Comparison of ENCODE assay signal across 21 cellular contexts in genomic region chr11:8375932-8376331, GRCh38.
"Had no signal": no experiment of that assay in that cellular context is flagged by ENCODE, and none has a peak within 500 bp of the region (broad histone marks: within the 10 kb centered on the region; RNA-seq: fewer than 3 reads in every experiment).

No MANE protein-coding gene starts in this region.

- H3K9me3 Mint-ChIP-seq: stimulated activated effector memory CD8-positive, alpha-beta T cell treated with anti-CD3 and anti-CD28 coated beads, Interleukin-12 subunit alpha, Interleukin-12 subunit beta, amount 100 ng/mL, for 72 hours had no signal

- H3K9me3 ChIP-seq: esophagus squamous epithelium, pancreas, right lobe of liver, stomach, thyroid gland, vagina had no signal

- ATAC-seq: left lobe of liver; naive thymus-derived CD8-positive, alpha-beta T cell; pancreas; right lobe of liver; stimulated activated effector memory CD8-positive, alpha-beta T cell treated with anti-CD3 and anti-CD28 coated beads, Interleukin-12 subunit alpha, Interleukin-12 subunit beta, amount 100 ng/mL, for 72 hours had no signal

- H3K4me3 ChIP-seq: esophagus squamous epithelium, pancreas, right lobe of liver, smooth muscle cell, stomach, thyroid gland, vagina had no signal

- H3K27me3 ChIP-seq: esophagus squamous epithelium, pancreas, right lobe of liver, stomach, thyroid gland, vagina had no signal

- H3K4me1 ChIP-seq: esophagus squamous epithelium, pancreas, right lobe of liver, stomach, thyroid gland, vagina had no signal

- H3K27ac Mint-ChIP-seq: naive thymus-derived CD8-positive, alpha-beta T cell; nephron progenitor cell; stimulated activated effector memory CD8-positive, alpha-beta T cell treated with anti-CD3 and anti-CD28 coated beads, Interleukin-12 subunit alpha, Interleukin-12 subunit beta, amount 100 ng/mL, for 72 hours had no signal

- H3K4me1 Mint-ChIP-seq: stimulated activated effector memory CD8-positive, alpha-beta T cell treated with anti-CD3 and anti-CD28 coated beads, Interleukin-12 subunit alpha, Interleukin-12 subunit beta, amount 100 ng/mL, for 72 hours had no signal

- H3K36me3 Mint-ChIP-seq: naive thymus-derived CD8-positive, alpha-beta T cell; stimulated activated effector memory CD8-positive, alpha-beta T cell treated with anti-CD3 and anti-CD28 coated beads, Interleukin-12 subunit alpha, Interleukin-12 subunit beta, amount 100 ng/mL, for 72 hours had no signal

- H3K4me3 Mint-ChIP-seq: naive thymus-derived CD8-positive, alpha-beta T cell; nephron progenitor cell; stimulated activated effector memory CD8-positive, alpha-beta T cell treated with anti-CD3 and anti-CD28 coated beads, Interleukin-12 subunit alpha, Interleukin-12 subunit beta, amount 100 ng/mL, for 72 hours had no signal

- H3K4me2 ChIP-seq: smooth muscle cell had no signal

- H3K27ac ChIP-seq: esophagus squamous epithelium, pancreas, right lobe of liver, stomach, thyroid gland, vagina had no signal

- H3K36me3 ChIP-seq: esophagus squamous epithelium, pancreas, right lobe of liver, stomach, thyroid gland, vagina had no signal

- DNase-seq: cerebellar nuclear complex; effector memory CD4-positive, alpha-beta T cell; erythroblast; esophagus squamous epithelium; kidney; mesenchymal stem cell; naive thymus-derived CD8-positive, alpha-beta T cell; nephron progenitor cell; occipital lobe; retina; stimulated activated CD4-positive, alpha-beta T cell treated with anti-CD3 and anti-CD28 coated beads, Interleukin-2, amount 100 ng/mL, for 24 hours; stimulated activated CD4-positive, alpha-beta T cell treated with anti-CD3 and anti-CD28 coated beads, Interleukin-4, amount 100 ng/mL, for 24 hours; stimulated activated naive CD4-positive, alpha-beta T cell treated with Interleukin-2 at 50 U/mL for 16 hours; stomach; thyroid gland had no signal
